In the genomic region with DNA sequence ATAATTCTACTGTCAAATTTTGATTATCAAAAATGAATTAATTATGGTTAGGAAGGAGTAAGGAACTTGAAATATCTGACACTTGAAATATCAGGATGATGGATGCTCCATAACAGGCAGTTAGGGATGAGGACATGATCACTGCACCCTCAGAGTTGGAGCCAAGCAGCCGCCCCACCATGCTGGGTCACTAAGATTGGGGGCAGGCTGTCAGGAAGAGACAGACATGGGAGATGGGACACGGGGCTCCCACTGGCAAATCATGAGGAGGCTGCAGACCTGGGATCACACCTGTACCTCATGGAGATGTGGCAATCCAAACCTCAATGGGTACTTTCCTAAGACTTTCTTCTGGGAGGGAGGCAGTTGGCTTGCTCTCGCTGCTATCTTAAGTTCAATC, we compare ENCODE assay signal across 35 cellular contexts.
"Had no signal": no experiment of that assay in that cellular context is flagged by ENCODE, and none has a peak within 500 bp of the region (broad histone marks: within the 10 kb centered on the region; RNA-seq: fewer than 3 reads in every experiment).

No MANE protein-coding gene starts in this region.

- H3K27ac ChIP-seq: KMS-11 had no signal

- H3K4me3 ChIP-seq: MG63 had no signal

- H3K27me3 ChIP-seq: MG63 had no signal

- H3K9ac ChIP-seq: KMS-11 had no signal

- H3K36me3 ChIP-seq: MG63 had no signal

- H3K9me3 ChIP-seq: MG63 had no signal

- DNase-seq: Karpas-422, Kasumi-1, MG63, MM.1S, MV-4-11, NCI-H1048, NCI-H1092, NCI-H1092 treated with DMSO at 0.1 percent for 48 hours, NCI-H1105, NCI-H1105 treated with DMSO at 0.1 percent for 48 hours, NCI-H1417, NCI-H1417 treated with DMSO at 0.1 percent for 48 hours, NCI-H1436, NCI-H1436 treated with DMSO at 0.1 percent for 48 hours, NCI-H146, NCI-H1694, NCI-H1694 treated with DMSO at 0.1 percent for 48 hours, NCI-H187, NCI-H187 treated with DMSO at 0.1 percent for 48 hours, NCI-H1930, NCI-H2029, NCI-H2029 treated with DMSO at 0.1 percent for 48 hours, NCI-H2081, NCI-H2081 treated with DMSO at 0.1 percent for 48 hours, NCI-H2107, NCI-H2171, NCI-H2171 treated with DMSO at 0.1 percent for 48 hours, NCI-H2227 treated with DMSO at 0.1 percent for 48 hours, NCI-H226, NCI-H345, NCI-H446, NCI-H446 treated with DMSO at 0.1 percent for 48 hours, NCI-H510A, NCI-H510A treated with DMSO at 0.1 percent for 48 hours had no signal

- H3K4me2 ChIP-seq: KMS-11 had no signal
